In the genomic region with DNA sequence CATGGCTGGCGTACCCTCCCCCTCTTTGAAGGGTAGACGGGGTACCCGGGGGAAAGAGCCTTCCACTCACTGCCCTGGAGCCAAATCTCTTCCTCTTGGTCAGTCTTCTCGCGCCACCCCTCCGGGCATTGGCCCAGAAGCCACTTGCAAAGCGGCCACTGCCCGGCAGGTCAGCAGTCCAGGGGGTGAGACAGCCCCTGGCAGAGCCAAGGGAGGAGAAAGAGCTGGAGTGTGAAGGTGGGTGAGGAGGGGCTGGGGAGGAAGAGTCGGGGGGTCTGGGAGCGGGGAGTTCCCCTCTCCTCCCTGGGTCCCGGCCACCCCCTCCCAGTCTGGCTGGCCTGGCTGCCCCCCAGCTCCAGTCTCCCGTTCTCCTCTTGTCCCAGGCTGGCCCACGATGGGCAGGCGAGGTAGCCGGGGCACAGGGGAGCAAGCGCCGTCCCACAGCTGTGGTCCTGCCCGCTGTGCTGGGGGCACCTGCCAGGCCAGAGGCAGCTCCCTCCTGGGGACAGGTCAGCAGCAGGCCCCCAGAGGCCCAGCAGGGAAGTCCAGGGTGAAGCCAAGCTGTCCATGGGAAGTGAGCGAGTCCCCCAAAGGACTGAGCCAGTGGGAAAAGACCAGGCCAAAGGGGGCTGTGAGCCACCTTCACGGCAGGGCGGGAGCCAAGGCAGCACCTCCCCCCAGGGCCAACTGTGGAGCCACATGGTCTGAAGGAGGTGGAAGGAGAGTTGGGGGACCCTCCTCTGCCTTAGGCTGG, we compare ENCODE assay signal across 14 cellular contexts. TPM values are rescaled to one million over a fixed set of nuclear protein-coding genes. Genes with fewer than 3 reads are reported as not detected.
DNase-seq lines count a peak whose midpoint lies in the region; ATAC-seq and TF ChIP-seq lines count a peak whose summit lies in the region.
"Had no signal": no experiment of that assay in that cellular context is flagged by ENCODE, and none has a peak within 500 bp of the region (broad histone marks: within the 10 kb centered on the region; RNA-seq: fewer than 3 reads in every experiment).

No MANE protein-coding gene starts in this region.

- H3K4me3 Mint-ChIP-seq in chondrocyte (ENCODE audit: unreplicated experiment), result no peak overlapping the region
- H3K4me3 Mint-ChIP-seq: CD8-positive, alpha-beta memory T cell had no signal

- TF ChIP-seq EP300 in SK-N-SH (IDR thresholded peaks at IDR 0.05; ENCODE audit: borderline replicate concordance in 1 of 2, low read depth in 1 of 2, low read length in 1 of 2), result no peak

- H3K9me3 Mint-ChIP-seq in chondrocyte (ENCODE audit: low read depth), result no peaks in the 10 kb centered on the region
- H3K9me3 Mint-ChIP-seq: CD8-positive, alpha-beta memory T cell had no signal

- H3K27me3 Mint-ChIP-seq in chondrocyte (ENCODE audit: low read depth), result peaks cover 13% of the 10 kb centered on the region

- H3K36me3 Mint-ChIP-seq in chondrocyte (ENCODE audit: low read depth), result no peaks in the 10 kb centered on the region
- H3K36me3 Mint-ChIP-seq: CD8-positive, alpha-beta memory T cell had no signal

- H3K4me1 ChIP-seq in SK-N-SH (ENCODE audit: control insufficient read depth in 1 of 2, insufficient read depth in 2 of 2, low read depth in 1 of 2, low read length in 1 of 2) (no peaks in the 10 kb centered on the region; a peak in 1 of 4 replicates), liver (ENCODE audit: control insufficient read depth in 4 of 4, insufficient read depth in 4 of 4, low read length in 3 of 4) (peaks cover 7 to 24% (median 10%) of the 10 kb centered on the region in 4 donors)

- peak; percentile 17 for DNase-seq in SK-N-SH
- DNase-seq in chondrocyte (ENCODE audit: low spot score), result peak; percentile 92
- DNase-seq in posterior vena cava (ENCODE audit: low spot score), result peak; percentile 72
- DNase-seq in activated naive CD4-positive, alpha-beta T cell treated with Interleukin-2 at 50 U/mL for 16 hours, result no peak
- DNase-seq: Caco-2; CD8-positive, alpha-beta memory T cell; DND-41; GDM1 had no signal

- peaks cover 4% of the 10 kb centered on the region for H3K4me1 Mint-ChIP-seq in chondrocyte (ENCODE audit: low read depth)
- H3K4me1 Mint-ChIP-seq: CD8-positive, alpha-beta memory T cell had no signal

- POLR2A ChIA-PET in SK-N-SH (lab: Yijun Ruan, JAX), result interaction anchor here (1.5 kb wide), 1 partner anchor 45 kb away, joined by 3 read pairs; no protein-coding TSS in a partner anchor

- intact Hi-C loops in posterior vena cava (cut with DNase I), result no loop called here

- no peaks in the 10 kb centered on the region for H3K9me2 ChIP-seq in SK-N-SH

- TF ChIP-seq RAD21 in SK-N-SH (IDR thresholded peaks at IDR 0.05; ENCODE audit: low read length) (no peak), liver (IDR thresholded peaks at IDR 0.05) (peak in 1 of 2 donors; percentile 18)

- ATAC-seq in SK-N-SH treated with all-trans-retinoic acid at 6 μM for 48 hours, result no peak
- no peak for ATAC-seq in GM19328 (IDR thresholded peaks at IDR 0.05; ENCODE audit: unreplicated experiment)
- no peak for ATAC-seq in HG03442 (IDR thresholded peaks at IDR 0.05; ENCODE audit: unreplicated experiment)

- 9% methylated on average over 6 of the region's 21 CpGs for WGBS in SK-N-SH (ENCODE audit: low lambda C conversion rate)
- 32% methylated on average over 21 of the region's 21 CpGs for WGBS in liver

- H3K9ac ChIP-seq in SK-N-SH (no peak overlapping the region), liver (ENCODE audit: low read depth in 1 of 2, low read length in 2 of 2) (peak overlapping the region; percentile 39 to 79)

- H3K4me2 ChIP-seq in SK-N-SH, result no peak overlapping the region

- H3K27ac ChIP-seq in SK-N-SH (ENCODE audit: low read depth in 2 of 2, low read length in 1 of 2) (no peak overlapping the region), liver (ENCODE audit: low read depth in 1 of 2, low read length in 2 of 2) (peak overlapping the region; percentile 90)
- H3K27ac ChIP-seq: 22Rv1 had no signal

- no peaks in the 10 kb centered on the region for H4K20me1 ChIP-seq in SK-N-SH (ENCODE audit: insufficient read depth)

- H3K27ac Mint-ChIP-seq in chondrocyte (ENCODE audit: unreplicated experiment), result no peak overlapping the region
- H3K27ac Mint-ChIP-seq: CD8-positive, alpha-beta memory T cell had no signal

- H3K27me3 ChIP-seq in SK-N-SH (ENCODE audit: insufficient read depth) (peaks cover 66% of the 10 kb centered on the region), liver (ENCODE audit: control insufficient read depth in 4 of 4, insufficient read depth in 4 of 4, low read length in 3 of 4) (no peaks in the 10 kb centered on the region)

- H3K36me3 ChIP-seq in SK-N-SH (replicated peaks in 1 of 2; ENCODE audit: control insufficient read depth in 1 of 2, insufficient read depth in 2 of 2, low read length in 1 of 2) (no peaks in the 10 kb centered on the region), liver (ENCODE audit: control insufficient read depth in 4 of 4, insufficient read depth in 3 of 4, low read depth in 1 of 4, low read length in 3 of 4) (no peaks in the 10 kb centered on the region)

- no peaks in the 10 kb centered on the region for H3K79me2 ChIP-seq in SK-N-SH (ENCODE audit: insufficient read depth)

- CTCF ChIA-PET in SK-N-SH (lab: Yijun Ruan, JAX), result interaction anchor here (0.8 to 1.2 kb wide), 4 partner anchors 11 to 138 kb away, joined by 3 read pairs; no protein-coding TSS in a partner anchor

- no peak overlapping the region for H2AFZ ChIP-seq in SK-N-SH (ENCODE audit: low read depth)

- no peak overlapping the region for H3K4me3 ChIP-seq in SK-N-SH (ENCODE audit: low read depth in 2 of 2, low read length in 1 of 2)
- peak overlapping the region; percentile 76 to 79 (median 77) for H3K4me3 ChIP-seq in liver (ENCODE audit: low read depth in 1 of 3, low read length in 3 of 3)

- H3K9me3 ChIP-seq in SK-N-SH, result no peaks in the 10 kb centered on the region
- no peaks in the 10 kb centered on the region for H3K9me3 ChIP-seq in liver (ENCODE audit: control insufficient read depth in 4 of 4, low read length in 3 of 4)
- H3K9me3 ChIP-seq: Caco-2 had no signal

- H3F3A ChIP-seq in SK-N-SH (replicated peaks; ENCODE audit: insufficient read depth), result no peaks in the 10 kb centered on the region

- TF ChIP-seq CTCF in SK-N-SH (IDR thresholded peaks at IDR 0.05), result no peak
- no peak for TF ChIP-seq CTCF in chondrocyte (IDR thresholded peaks at IDR 0.05)
- TF ChIP-seq CTCF in liver (IDR thresholded peaks at IDR 0.05; ENCODE audit: low read depth, low read length, missing input control), result no peak

TF ChIP-seq in SK-N-SH, 30 proteins besides CTCF, POLR2A, EP300 and RAD21 (continues in another document):
- TF ChIP-seq, protein P1, sequence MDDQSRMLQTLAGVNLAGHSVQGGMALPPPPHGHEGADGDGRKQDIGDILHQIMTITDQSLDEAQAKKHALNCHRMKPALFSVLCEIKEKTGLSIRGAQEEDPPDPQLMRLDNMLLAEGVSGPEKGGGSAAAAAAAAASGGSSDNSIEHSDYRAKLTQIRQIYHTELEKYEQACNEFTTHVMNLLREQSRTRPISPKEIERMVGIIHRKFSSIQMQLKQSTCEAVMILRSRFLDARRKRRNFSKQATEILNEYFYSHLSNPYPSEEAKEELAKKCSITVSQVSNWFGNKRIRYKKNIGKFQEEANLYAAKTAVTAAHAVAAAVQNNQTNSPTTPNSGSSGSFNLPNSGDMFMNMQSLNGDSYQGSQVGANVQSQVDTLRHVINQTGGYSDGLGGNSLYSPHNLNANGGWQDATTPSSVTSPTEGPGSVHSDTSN (IDR thresholded peaks at IDR 0.05), result no peak
- TF ChIP-seq GABPA (IDR thresholded peaks at IDR 0.05; ENCODE audit: low read depth), result no peak

TF ChIP-seq in SK-N-SH treated with all-trans-retinoic acid at 6 μM for 48 hours, 23 proteins besides CTCF, POLR2A, EP300 and RAD21 (continues in another document):
- TF ChIP-seq OSR1 (CRISPR knock-in tag; IDR thresholded peaks at IDR 0.05) (no peak), ZNF565 (CRISPR knock-in tag; conservative IDR thresholded peaks at IDR 0.05; ENCODE audit: low read depth) (no peak), SNAI2 (CRISPR knock-in tag; IDR thresholded peaks at IDR 0.05) (no peak)

TF ChIP-seq in liver, 16 proteins besides CTCF, POLR2A, EP300 and RAD21 (continues in another document):
- TF ChIP-seq YY1 (IDR thresholded peaks at IDR 0.05), result peak; percentile 32
- TF ChIP-seq RXRA (IDR thresholded peaks at IDR 0.05), result peak; percentile 84 to 87
- TF ChIP-seq, protein P2, sequence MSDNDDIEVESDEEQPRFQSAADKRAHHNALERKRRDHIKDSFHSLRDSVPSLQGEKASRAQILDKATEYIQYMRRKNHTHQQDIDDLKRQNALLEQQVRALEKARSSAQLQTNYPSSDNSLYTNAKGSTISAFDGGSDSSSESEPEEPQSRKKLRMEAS (IDR thresholded peaks at IDR 0.05), result no peak

RNA-seq across cellular contexts. Expression of a gene that starts 21.6 kb away (rescaled TPM):
- polyA plus RNA-seq in SK-N-SH (2012; rRNA removed) (0.05 and 0.08 TPM in 2 replicates), liver (under 1 TPM; 0.42 to 0.90 TPM)
- polyA plus RNA-seq in SK-N-SH (2012; cell fraction: cytosol; rRNA removed), result 0.04 and 0.07 TPM in 2 replicates
- 0.06 TPM in 1 of 2 replicates, not detected in the other for polyA plus RNA-seq in SK-N-SH (2012; cell fraction: nucleus; rRNA removed)
- total RNA-seq in chondrocyte (0.13 to 0.77 TPM in 2 of 3 replicates, not detected in the other), liver (100 to 1,000 TPM in 1 of 2 donors, 1 to 10 TPM in 1; 1.9 to 164 TPM), posterior vena cava (not detected)
- total RNA-seq: HT1080 had no signal

RNA-seq across cellular contexts. Expression of a gene that starts 26.5 kb away (rescaled TPM):
- 44.5 and 45.3 TPM in 2 replicates for polyA plus RNA-seq in SK-N-SH (2012; rRNA removed)
- polyA plus RNA-seq in SK-N-SH (2012; cell fraction: cytosol; rRNA removed), result 29.3 and 41.5 TPM in 2 replicates
- 24.8 and 34.7 TPM in 2 replicates for polyA plus RNA-seq in SK-N-SH (2012; cell fraction: nucleus; rRNA removed)
- total RNA-seq in chondrocyte, result 17.2 to 21.9 TPM (median 17.7 TPM) in 3 replicates
- 1 to 10 TPM; 8.9 to 9.7 TPM for total RNA-seq in liver
- 10 to 100 TPM in 1 of 2 donors, 1 to 10 TPM in 1; 9.9 to 14.7 TPM for polyA plus RNA-seq in liver
- 10 to 100 TPM; 15.8 to 21.7 TPM for total RNA-seq in posterior vena cava

RNA-seq across cellular contexts. Expression of a gene that starts 48.2 kb away (rescaled TPM):
- 1.2 and 2.5 TPM in 2 replicates for polyA plus RNA-seq in SK-N-SH (2012; rRNA removed)
- 0.44 and 0.64 TPM in 2 replicates for polyA plus RNA-seq in SK-N-SH (2012; cell fraction: cytosol; rRNA removed)
- 12.7 and 15.1 TPM in 2 replicates for polyA plus RNA-seq in SK-N-SH (2012; cell fraction: nucleus; rRNA removed)
- 3.2 to 3.8 TPM (median 3.5 TPM) in 3 replicates for total RNA-seq in chondrocyte
- under 1 TPM in 1 of 2 donors, not detected in 1; 0.17 TPM for total RNA-seq in liver
- under 1 TPM in 1 of 2 donors, not detected in 1; 0.02 TPM for polyA plus RNA-seq in liver
- total RNA-seq in posterior vena cava, result 10 to 100 TPM; 41.1 to 58.9 TPM
- total RNA-seq: Caco-2; CD8-positive, alpha-beta memory T cell; HT1080 had no signal
- polyA plus RNA-seq: CD8-positive, alpha-beta memory T cell had no signal

Comparison
In these comparisons a context has a peak if more than half of its experiments do, and no peak if none do; other contexts are left out.
1. H3K27ac ChIP-seq: peak in liver (2 of 2); none in SK-N-SH (0 of 2).
2. H3K4me3 ChIP-seq: peak in liver (3 of 3); none in SK-N-SH (0 of 2).